Comparison of ENCODE assay signal across 24 cellular contexts in the genomic region with DNA sequence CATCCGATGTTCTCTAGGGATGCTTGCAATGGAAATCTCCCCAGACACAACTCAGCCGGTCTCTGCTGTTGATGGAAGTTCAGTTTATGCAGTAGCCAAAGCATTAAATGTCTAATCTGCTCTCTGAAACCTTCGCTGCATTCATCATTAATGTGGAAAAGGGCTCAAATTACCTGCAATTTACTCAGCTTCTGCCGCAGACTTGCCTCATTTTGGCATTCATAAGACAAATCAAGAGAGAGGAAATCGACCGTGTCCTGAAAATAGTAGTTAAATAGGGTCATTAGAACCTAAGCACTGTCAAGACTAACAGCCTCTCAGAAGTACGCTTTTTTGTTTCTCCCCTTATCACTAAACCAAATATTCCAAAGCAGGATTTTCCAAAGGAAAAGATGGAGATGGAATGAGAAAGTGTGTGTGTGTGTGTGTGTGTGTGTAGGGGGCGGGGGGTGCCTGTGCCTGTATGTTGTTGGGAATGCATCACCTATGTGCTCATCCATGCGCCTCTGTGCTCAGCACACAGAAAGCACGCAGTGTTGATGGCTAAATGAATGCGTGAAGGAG. TPM values are rescaled to one million over a fixed set of nuclear protein-coding genes. Genes with fewer than 3 reads are reported as not detected.
DNase-seq lines count a peak whose midpoint lies in the region; ATAC-seq and TF ChIP-seq lines count a peak whose summit lies in the region.
"Had no signal": no experiment of that assay in that cellular context is flagged by ENCODE, and none has a peak within 500 bp of the region (broad histone marks: within the 10 kb centered on the region; RNA-seq: fewer than 3 reads in every experiment).

No MANE protein-coding gene starts in this region.

- H3K4me1 ChIP-seq in endocrine pancreas (ENCODE audit: control insufficient read depth, insufficient read depth, low read length) (no peaks in the 10 kb centered on the region), gastroesophageal sphincter (no peaks in the 10 kb centered on the region)
- H3K4me1 ChIP-seq: ascending aorta, left lung had no signal

- no peak for TF ChIP-seq POLR2A in gastroesophageal sphincter (IDR thresholded peaks at IDR 0.05)

- 62 to 80% methylated on average over 10 to 11 of the region's 11 CpGs for WGBS in gastroesophageal sphincter (ENCODE audit: low coverage in 1 of 2), 2 donors

- DNase-seq in NCI-H146 (lab: John Stamatoyannopoulos, UW) (peak; percentile 91), NCI-H2227 (lab: John Stamatoyannopoulos, UW; ENCODE audit: unreplicated experiment) (peak; percentile 84), SIG-M5 treated with dmso at 0.1 percent for 504 hours (lab: John Stamatoyannopoulos, UW; ENCODE audit: unreplicated experiment) (no peak), NK-92 (lab: John Stamatoyannopoulos, UW; ENCODE audit: unreplicated experiment) (no peak)
- DNase-seq: activated CD8-positive, alpha-beta memory T cell treated with anti-CD3 and anti-CD28 coated beads, Interleukin-2, amount 50 U/mL, for 4 hours; CD4-positive, alpha-beta T cell; DMS53; dorsolateral prefrontal cortex; immature natural killer cell; Kasumi-1; left lung; naive thymus-derived CD4-positive, alpha-beta T cell; RPMI8226; stimulated activated CD4-positive, alpha-beta T cell treated with anti-CD3 and anti-CD28 coated beads, Interleukin-4, amount 100 ng/mL, for 1 hour; stimulated activated naive CD4-positive, alpha-beta T cell had no signal

- H3K36me3 ChIP-seq in KOPT-K1 (ENCODE audit: insufficient read depth, low read length) (peaks cover 50% of the 10 kb centered on the region), endocrine pancreas (ENCODE audit: control insufficient read depth, insufficient read depth, low read length) (no peaks in the 10 kb centered on the region), gastroesophageal sphincter (no peaks in the 10 kb centered on the region)
- H3K36me3 ChIP-seq: ascending aorta, left lung, thoracic aorta had no signal

- TF ChIP-seq CTCF in gastroesophageal sphincter (IDR thresholded peaks at IDR 0.05): no peak

- ATAC-seq in gastroesophageal sphincter: no peak
- no peak for ATAC-seq in HG02571 (IDR thresholded peaks at IDR 0.05; ENCODE audit: unreplicated experiment)
- ATAC-seq: left lung; naive thymus-derived CD4-positive, alpha-beta T cell; SK-N-SH treated with all-trans-retinoic acid at 6 μM for 48 hours had no signal

- peak overlapping the region; percentile 22 for H3K4me3 ChIP-seq in endocrine pancreas (ENCODE audit: control insufficient read depth, insufficient read depth, low read length)
- no peak overlapping the region for H3K4me3 ChIP-seq in gastroesophageal sphincter
- H3K4me3 ChIP-seq: ascending aorta, dorsolateral prefrontal cortex, left lung, thoracic aorta had no signal

- H3K9me3 ChIP-seq in KOPT-K1 (ENCODE audit: insufficient read depth, low read length, poor library complexity, severe bottlenecking) (no peaks in the 10 kb centered on the region), endocrine pancreas (ENCODE audit: control insufficient read depth, low read length) (no peaks in the 10 kb centered on the region), gastroesophageal sphincter (no peaks in the 10 kb centered on the region)
- H3K9me3 ChIP-seq: ascending aorta, left lung, thoracic aorta had no signal

- no peak for TF ChIP-seq EP300 in gastroesophageal sphincter (IDR thresholded peaks at IDR 0.05)

- no peak overlapping the region for H3K9ac ChIP-seq in endocrine pancreas (ENCODE audit: control insufficient read depth, insufficient read depth, low read length)

- H3K27me3 ChIP-seq in endocrine pancreas (ENCODE audit: control insufficient read depth, insufficient read depth, low read length) (no peaks in the 10 kb centered on the region), gastroesophageal sphincter (no peaks in the 10 kb centered on the region)
- H3K27me3 ChIP-seq: ascending aorta, left lung had no signal

- H3K27ac ChIP-seq in KOPT-K1 (ENCODE audit: low read depth, low read length, poor library complexity, severe bottlenecking) (peak overlapping the region; percentile 97), gastroesophageal sphincter (no peak overlapping the region)
- H3K27ac ChIP-seq: ascending aorta, dorsolateral prefrontal cortex, left lung, thoracic aorta, VCaP had no signal

RNA-seq across cellular contexts. Expression of gene LCT, which starts 7.5 kb away (rescaled TPM):
- not detected for total RNA-seq in gastroesophageal sphincter
- total RNA-seq: ascending aorta, renal cortical epithelial cell had no signal

RNA-seq across cellular contexts. Expression of gene MCM6, which starts 46.7 kb away (rescaled TPM):
- 10 to 100 TPM in 1 of 4 donors, 1 to 10 TPM in 3; 8.2 to 10.1 (median 9.8) TPM for total RNA-seq in gastroesophageal sphincter

Comparison
In these comparisons a context has a peak if more than half of its experiments do, and no peak if none do; other contexts are left out.
1. DNase-seq: peak in NCI-H146 (single experiment) and NCI-H2227 (single experiment); none in SIG-M5 treated with dmso at 0.1 percent for 504 hours (single experiment) and NK-92 (single experiment).